In genomic region chr19:37506387-37507166, GRCh38 we compare ENCODE assay signal across 8 cellular contexts. TPM values are rescaled to one million over a fixed set of nuclear protein-coding genes. Genes with fewer than 3 reads are reported as not detected.
A peak's percentile ranks its signal among the peaks of the same experiment; 100 is the strongest.
DNase-seq lines count a peak whose midpoint lies in the region; ATAC-seq and TF ChIP-seq lines count a peak whose summit lies in the region.

Gene ZNF793, plus strand, starts transcription at chr19:37506939. Its CDS starts 16,501 bp downstream, at chr19:37523440.

- no peaks in the 10 kb centered on the region for H4K20me1 ChIP-seq in PC-3 (ENCODE audit: low read length)

- no peak for TF ChIP-seq CTCF in PC-3 (conservative IDR thresholded peaks at IDR 0.05; ENCODE audit: low read depth, low read length)

- H4K8ac ChIP-seq in neuronal stem cell (ENCODE audit: low read depth, low read length), result no peak within 1 kb of the TSS

- H3K79me1 ChIP-seq in neuronal stem cell (ENCODE audit: low read depth, low read length), result no peaks in the 10 kb centered on the region

- H3K4me1 Mint-ChIP-seq in stimulated activated naive CD8-positive, alpha-beta T cell treated with anti-CD3 and anti-CD28 coated beads, Interleukin-15, amount 100 ng/mL, for 72 hours, result no peaks in the 10 kb centered on the region

- H3K14ac ChIP-seq in neuronal stem cell (ENCODE audit: low read length), result no peak within 1 kb of the TSS

- H3K9me3 ChIP-seq in PC-3 (ENCODE audit: low read length) (0 out of 2 replicates have a peak, but pooled peaks cover 3% of the 10 kb centered on the region), neuronal stem cell (replicated peaks in 1 of 2; ENCODE audit: control insufficient read depth in 2 of 2, insufficient read depth in 1 of 2, low read depth in 1 of 2, low read length in 2 of 2) (peaks cover 4 to 52% of the 10 kb centered on the region in 2 donors)

- H3K27ac ChIP-seq in PC-3 (ENCODE audit: low read length) (no peak within 1 kb of the TSS), neuronal stem cell (replicated peaks; ENCODE audit: low read length) (peak within 1 kb of the TSS; percentile 88)

- H3K4me2 ChIP-seq in PC-3 (ENCODE audit: low read length) (no peak within 1 kb of the TSS), neuronal stem cell (ENCODE audit: insufficient read depth, low read length, poor library complexity, severe bottlenecking) (peak within 1 kb of the TSS; percentile 64)

- no peak within 1 kb of the TSS for H2BK15ac ChIP-seq in neuronal stem cell (ENCODE audit: low read length)

- H3K4me1 ChIP-seq in PC-3 (ENCODE audit: insufficient read depth, low read length) (no peaks in the 10 kb centered on the region), neuronal stem cell (ENCODE audit: control insufficient read depth in 2 of 2, insufficient read depth in 1 of 2, low read depth in 1 of 2, low read length in 2 of 2) (peaks cover 0 to 5% of the 10 kb centered on the region in 2 donors)

- no peak within 1 kb of the TSS for H3K27ac Mint-ChIP-seq in stimulated activated naive CD8-positive, alpha-beta T cell treated with anti-CD3 and anti-CD28 coated beads, Interleukin-15, amount 100 ng/mL, for 72 hours

- peak within 1 kb of the TSS; percentile 88 for H3K18ac ChIP-seq in neuronal stem cell (ENCODE audit: low read length)

- H2BK5ac ChIP-seq in neuronal stem cell (ENCODE audit: low read length), result peak within 1 kb of the TSS; percentile 25

- no peaks in the 10 kb centered on the region for H3K27me3 ChIP-seq in PC-3 (ENCODE audit: low read length)
- no peaks in the 10 kb centered on the region for H3K27me3 ChIP-seq in neuronal stem cell (ENCODE audit: control insufficient read depth in 3 of 3, insufficient read depth in 3 of 3, low read depth in 1 of 3, low read length in 3 of 3)

- H3K27me3 Mint-ChIP-seq in stimulated activated naive CD8-positive, alpha-beta T cell treated with anti-CD3 and anti-CD28 coated beads, Interleukin-15, amount 100 ng/mL, for 72 hours, result no peaks in the 10 kb centered on the region

- no peak within 1 kb of the TSS for H2BK120ac ChIP-seq in neuronal stem cell (ENCODE audit: low read depth, low read length)

- peak; percentile 80 for DNase-seq in DMS53 treated with DMSO at 0.1 percent for 48 hours (lab: John Stamatoyannopoulos, UW; ENCODE audit: unreplicated experiment)
- DNase-seq in PC-3, result no peak
- DNase-seq in activated effector memory CD4-positive, alpha-beta T cell treated with anti-CD3 and anti-CD28 coated beads, Interleukin-2, amount 50 U/mL, for 16 hours, result peak; percentile 94
- DNase-seq in germinal center (ENCODE audit: low spot score), result peak; percentile 83
- DNase-seq in neuronal stem cell (ENCODE audit: low spot score), result peak; percentile 74
- peak; percentile 87 to 88 for DNase-seq in stimulated activated naive CD8-positive, alpha-beta T cell treated with anti-CD3 and anti-CD28 coated beads, Interleukin-15, amount 100 ng/mL, for 72 hours

- H3K4me3 ChIP-seq in PC-3 (ENCODE audit: low read length) (no peak within 1 kb of the TSS), neuronal stem cell (ENCODE audit: low read length in 2 of 2) (peak within 1 kb of the TSS; percentile 59 to 87)

- H3K4me3 Mint-ChIP-seq in stimulated activated naive CD8-positive, alpha-beta T cell treated with anti-CD3 and anti-CD28 coated beads, Interleukin-15, amount 100 ng/mL, for 72 hours, result no peak within 1 kb of the TSS

- no peaks in the 10 kb centered on the region for H3K79me2 ChIP-seq in PC-3 (ENCODE audit: low read length)

- H3K9me3 Mint-ChIP-seq in stimulated activated naive CD8-positive, alpha-beta T cell treated with anti-CD3 and anti-CD28 coated beads, Interleukin-15, amount 100 ng/mL, for 72 hours, result peaks cover 28% of the 10 kb centered on the region in 2 donors

- H2AFZ ChIP-seq in PC-3 (ENCODE audit: low read length) (0 out of 2 replicates have a peak within 1 kb of the TSS, but pooled peaks have one; percentile 38), neuronal stem cell (ENCODE audit: low read length) (peak within 1 kb of the TSS; percentile 91)

- CTCF ChIA-PET in PC-3 (lab: Charles Lee), result no interaction called here

- ATAC-seq in HG02970 (IDR thresholded peaks at IDR 0.05; ENCODE audit: low FRiP score, unreplicated experiment) (peak; percentile 75), PC-3 (no peak), HG03280 (IDR thresholded peaks at IDR 0.05; ENCODE audit: unreplicated experiment) (no peak)
- peak; percentile 90 for ATAC-seq in stimulated activated naive CD8-positive, alpha-beta T cell treated with anti-CD3 and anti-CD28 coated beads, Interleukin-15, amount 100 ng/mL, for 72 hours

- intact Hi-C loops in PC-3 (cut with micrococcal nuclease), result no loop called here

- POLR2A ChIA-PET in PC-3 (lab: Charles Lee; ENCODE audit: unreplicated experiment), result no interaction called here

- no peak within 1 kb of the TSS for H3K4ac ChIP-seq in neuronal stem cell (ENCODE audit: low read length)

- no peaks in the 10 kb centered on the region for H3F3A ChIP-seq in PC-3 (ENCODE audit: low read length, unreplicated experiment)

- H2AK5ac ChIP-seq in neuronal stem cell (ENCODE audit: low read depth, low read length), result no peak within 1 kb of the TSS

- H3K9me2 ChIP-seq in PC-3 (replicated peaks; ENCODE audit: low read length), result no peaks in the 10 kb centered on the region

- H3K9ac ChIP-seq in PC-3 (ENCODE audit: low read length) (no peak within 1 kb of the TSS), neuronal stem cell (ENCODE audit: low read depth, low read length, poor library complexity) (peak within 1 kb of the TSS; percentile 85)

- no CpG with 5 or more reads among the region's 40 CpGs for WGBS in neuronal stem cell (ENCODE audit: extremely low coverage in 2 of 2, insufficient read length in 2 of 2, insufficient replicate concordance in 1 of 2), 2 donors

- H3K23ac ChIP-seq in neuronal stem cell (ENCODE audit: low read depth, low read length, poor library complexity), result no peak within 1 kb of the TSS

- no peaks in the 10 kb centered on the region for H3K36me3 ChIP-seq in PC-3 (ENCODE audit: low read depth, low read length)
- H3K36me3 ChIP-seq in neuronal stem cell (replicated peaks in 1 of 2; ENCODE audit: control insufficient read depth in 2 of 2, insufficient read depth in 2 of 2, low read length in 2 of 2), result peaks cover 4 to 36% of the 10 kb centered on the region in 2 donors

- no TSS peak for BruUV-seq in PC-3 (replicated peaks; lab: Mats Ljungman, UMichigan)

- H2BK12ac ChIP-seq in neuronal stem cell (ENCODE audit: low read length), result no peak within 1 kb of the TSS

- H4K91ac ChIP-seq in neuronal stem cell (ENCODE audit: low read depth, low read length, poor library complexity), result no peak within 1 kb of the TSS

RNA-seq across cellular contexts. Expression of gene ZNF793, which starts in this region (rescaled TPM):
- not detected in 2 replicates for total RNA-seq in PC-3 (2014; rRNA removed)
- 8.9 TPM for polyA plus RNA-seq in neuronal stem cell (2013, experiment 1 of 2)
- 9.4 TPM for polyA plus RNA-seq in neuronal stem cell (2013, experiment 2 of 2)

Comparison
In these comparisons a context has a peak if more than half of its experiments do, and no peak if none do; other contexts are left out.
1. ATAC-seq: peak in HG02970 (single experiment) and stimulated activated naive CD8-positive, alpha-beta T cell treated with anti-CD3 and anti-CD28 coated beads, Interleukin-15, amount 100 ng/mL, for 72 hours (single experiment); none in PC-3 (single experiment) and HG03280 (single experiment).